ENCODE assay signal across 1 cellular context in genomic region chr3:107522510-107523360, GRCh38.
TF ChIP-seq lines count a peak whose summit lies in the region.

Gene BBX (plus strand): TSS chr3:107522962. CDS start chr3:107710461, 187,499 bp downstream.

TF ChIP-seq in GM12878, 131 proteins besides CTCF, POLR2A, EP300 and RAD21 (continued from another document):
- TF ChIP-seq CHD2 (IDR thresholded peaks at IDR 0.05; ENCODE audit: borderline replicate concordance, low read depth, low read length) (peak; percentile 90; the same call in 1 of the 2 replicates), ZNF207 (IDR thresholded peaks at IDR 0.05; ENCODE audit: borderline replicate concordance) (no peak; the same call in 1 of the 2 replicates), POU2F2 (IDR thresholded peaks at IDR 0.05; ENCODE audit: borderline replicate concordance, low read depth, low read length) (peak; percentile 62; the same call in 2 of the 3 replicates), PML (IDR thresholded peaks at IDR 0.05; ENCODE audit: low read length) (no peak), SKIL (IDR thresholded peaks at IDR 0.05; ENCODE audit: low read depth, poor library complexity, severe bottlenecking) (peak; percentile 71), RELB (IDR thresholded peaks at IDR 0.05; ENCODE audit: low read depth) (0 out of 2 replicates have a peak, but pooled peaks have one; percentile 47), RUNX3 (IDR thresholded peaks at IDR 0.05; ENCODE audit: low read length) (peak; percentile 53), ZNF24 (IDR thresholded peaks at IDR 0.05) (0 out of 2 replicates have a peak, but pooled peaks have one; percentile 13), TCF3 (IDR thresholded peaks at IDR 0.05; ENCODE audit: borderline replicate concordance, insufficient read depth, low read depth, low read length) (no peak), IRF3 (IDR thresholded peaks at IDR 0.05) (peak; percentile 85), CREB1 (IDR thresholded peaks at IDR 0.05; ENCODE audit: low read depth) (peak; percentile 83), CUX1 (IDR thresholded peaks at IDR 0.05; ENCODE audit: insufficient replicate concordance, low read depth, low read length) (no peak), MAX (IDR thresholded peaks at IDR 0.05; ENCODE audit: low read depth, low read length) (no peak), MTA2 (IDR thresholded peaks at IDR 0.05; ENCODE audit: low read depth) (no peak), HDAC2 (IDR thresholded peaks at IDR 0.05) (no peak)
